13 cellular contexts compared by ENCODE assay signal in genomic region chr21:35043549-35043948, GRCh38. TPM values are rescaled to one million over a fixed set of nuclear protein-coding genes. Genes with fewer than 3 reads are reported as not detected.
DNase-seq lines count a peak whose midpoint lies in the region; ATAC-seq, FAIRE-seq and TF ChIP-seq lines count a peak whose summit lies in the region.
"Had no signal": no experiment of that assay in that cellular context is flagged by ENCODE, and none has a peak within 500 bp of the region (broad histone marks: within the 10 kb centered on the region; RNA-seq: fewer than 3 reads in every experiment).

No MANE protein-coding gene starts in this region.

- H3K4me2 ChIP-seq in OCI-LY3 (ENCODE audit: low read length): peak overlapping the region; percentile 97
- peak overlapping the region; percentile 53 for H3K4me2 ChIP-seq in GM12878 (ENCODE audit: control insufficient read depth, insufficient read depth)
- H3K4me2 ChIP-seq: smooth muscle cell had no signal

- H3K27me3 ChIP-seq in OCI-LY3 (ENCODE audit: low read depth, low read length) (peaks cover 12% of the 10 kb centered on the region; the same call in 1 of the 2 replicates), GM12878 (replicated peaks in 1 of 2; ENCODE audit: control insufficient read depth in 2 of 2, insufficient read depth in 2 of 2, low read length in 1 of 2) (peaks cover 0 to 1% of the 10 kb centered on the region in 2 experiments; a peak in 1 of 4 replicates), thymus (ENCODE audit: control insufficient read depth, insufficient read depth) (no peaks in the 10 kb centered on the region)
- H3K27me3 ChIP-seq: brain microvascular endothelial cell had no signal

- POLR2A ChIA-PET in GM12878 (lab: Charles Lee): no interaction called here

- CTCF ChIA-PET in GM12878 (lab: Yijun Ruan, JAX): no interaction called here

- no peaks in the 10 kb centered on the region for H3K9me3 Mint-ChIP-seq in activated T-cell treated with anti-CD3 and anti-CD28 coated beads, Interleukin-2, amount 50 U/mL, for 4 hours

- ATAC-seq in activated T-cell treated with anti-CD3 and anti-CD28 coated beads, Interleukin-2, amount 50 U/mL, for 4 hours: no peak
- ATAC-seq in GM12878: no peak

- no peak for TF ChIP-seq RAD21 in GM12878 (IDR thresholded peaks at IDR 0.05; ENCODE audit: insufficient read depth, low read depth, low read length)

- peak overlapping the region; percentile 94 for H3K4me3 Mint-ChIP-seq in activated T-cell treated with anti-CD3 and anti-CD28 coated beads, Interleukin-2, amount 50 U/mL, for 4 hours

- H3K27ac ChIP-seq in OCI-LY3 (ENCODE audit: low read length) (no peak overlapping the region), GM12878 (ENCODE audit: control insufficient read depth, insufficient read depth) (peak overlapping the region; percentile 78), thymus (ENCODE audit: low read depth) (peak overlapping the region; percentile 10)
- H3K27ac ChIP-seq: brain microvascular endothelial cell, suprapubic skin had no signal

- RAD21 ChIA-PET in GM12878 (lab: Charles Lee; ENCODE audit: unreplicated experiment): interaction anchor here (0.6 to 0.7 kb wide), 2 partner anchors 8 to 9 kb away, joined by 3 to 4 read pairs; no protein-coding TSS in a partner anchor

- H3K4me1 Mint-ChIP-seq in activated T-cell treated with anti-CD3 and anti-CD28 coated beads, Interleukin-2, amount 50 U/mL, for 4 hours (ENCODE audit: low read depth): peaks cover 84% of the 10 kb centered on the region

- no peak for TF ChIP-seq POLR2A in GM12878 (IDR thresholded peaks at IDR 0.05; ENCODE audit: low read depth, low read length)

- H3K36me3 ChIP-seq in OCI-LY3 (replicated peaks; ENCODE audit: low read depth, low read length) (peaks cover 63% of the 10 kb centered on the region), GM12878 (ENCODE audit: control insufficient read depth in 2 of 2, insufficient read depth in 2 of 2, low read length in 1 of 2) (no peaks in the 10 kb centered on the region), thymus (ENCODE audit: control insufficient read depth, insufficient read depth) (peaks cover 7% of the 10 kb centered on the region)
- H3K36me3 ChIP-seq: brain microvascular endothelial cell, suprapubic skin had no signal

- in situ Hi-C loops in GM12878 (cut with MboI): no loop called here

- BruUV-seq in GM12878 (replicated peaks; lab: Mats Ljungman, UMichigan): no TSS peak

- peaks cover 29% of the 10 kb centered on the region for H3K36me3 Mint-ChIP-seq in activated T-cell treated with anti-CD3 and anti-CD28 coated beads, Interleukin-2, amount 50 U/mL, for 4 hours (ENCODE audit: insufficient read depth)

- H3K79me2 ChIP-seq in OCI-LY3 (ENCODE audit: low read length) (peaks cover 81% of the 10 kb centered on the region), GM12878 (ENCODE audit: control insufficient read depth, insufficient read depth, low read length) (no peaks in the 10 kb centered on the region)

- H3K27me3 Mint-ChIP-seq in activated T-cell treated with anti-CD3 and anti-CD28 coated beads, Interleukin-2, amount 50 U/mL, for 4 hours (ENCODE audit: low read depth): no peaks in the 10 kb centered on the region

- TF ChIP-seq CTCF in OCI-LY3 (IDR thresholded peaks at IDR 0.05; ENCODE audit: low read depth, low read length): no peak
- TF ChIP-seq CTCF in GM12878 (IDR thresholded peaks at IDR 0.05 in 2 of 3, conservative IDR thresholded peaks at IDR 0.05 in 1 of 3; ENCODE audit: control insufficient read depth in 2 of 3, extremely low read depth in 1 of 3, insufficient read depth in 1 of 3, low read depth in 3 of 3, low read length in 3 of 3): no peak

- peak overlapping the region; percentile 29; the same call in 1 of the 2 replicates for H3K4me3 ChIP-seq in OCI-LY3 (ENCODE audit: low read length)
- no peak overlapping the region for H3K4me3 ChIP-seq in GM12878
- H3K4me3 ChIP-seq in thymus (ENCODE audit: low read length): no peak overlapping the region
- H3K4me3 ChIP-seq: smooth muscle cell, suprapubic skin had no signal

- H4K20me1 ChIP-seq in OCI-LY3 (ENCODE audit: insufficient read depth, low read length) (peaks cover 74% of the 10 kb centered on the region), GM12878 (ENCODE audit: control insufficient read depth, insufficient read depth) (no peaks in the 10 kb centered on the region)

- intact Hi-C loops in GM12878 (cut with micrococcal nuclease; ENCODE audit: unreplicated experiment): no loop called here
- intact Hi-C loops in posterior cingulate gyrus (cut with DNase I): loop anchor here (10.0 kb wide), 1 partner anchor 59 kb away; no protein-coding TSS in a partner anchor

- TF ChIP-seq EP300 in GM12878 (IDR thresholded peaks at IDR 0.05; ENCODE audit: borderline replicate concordance in 1 of 2, control insufficient read depth in 1 of 2, low read depth in 2 of 2, low read length in 2 of 2): no peak

- H3K9me3 ChIP-seq in OCI-LY3 (ENCODE audit: insufficient read depth, low read length): no peaks in the 10 kb centered on the region
- no peaks in the 10 kb centered on the region for H3K9me3 ChIP-seq in GM12878 (replicated peaks; ENCODE audit: control insufficient read depth, insufficient read depth, low read length)
- no peaks in the 10 kb centered on the region for H3K9me3 ChIP-seq in thymus (ENCODE audit: control insufficient read depth)
- H3K9me3 ChIP-seq: suprapubic skin had no signal

- no peak for DNase-seq in activated T-cell treated with anti-CD3 and anti-CD28 coated beads, Interleukin-2, amount 50 U/mL, for 4 hours
- no peak for DNase-seq in activated T-cell treated with anti-CD3 and anti-CD28 coated beads, Interleukin-2, amount 50 U/mL, for 1 hour
- DNase-seq in GM12878 (ENCODE audit: low read depth, low spot score): no peak
- DNase-seq in NCI-H345 (lab: John Stamatoyannopoulos, UW): no peak
- DNase-seq in Kasumi-1 (lab: John Stamatoyannopoulos, UW): no peak
- DNase-seq in posterior cingulate gyrus: no peak
- DNase-seq: brain microvascular endothelial cell, OCI-M1 had no signal

- H3K9ac ChIP-seq in OCI-LY3 (ENCODE audit: low read length) (no peak overlapping the region), GM12878 (ENCODE audit: control insufficient read depth, insufficient read depth, low read length) (no peak overlapping the region)

- SMC1A ChIA-PET in GM12878 (lab: Charles Lee; ENCODE audit: uncharacterized antibody, unreplicated experiment): interaction anchor here (0.6 kb wide), 1 partner anchor 1106 kb away, joined by 3 read pairs; no protein-coding TSS in a partner anchor

- peak; percentile 41 for FAIRE-seq in GM12878 (lab: Jason Lieb, UNC)
- FAIRE-seq: HTR-8/SVneo had no signal

- peaks cover 54% of the 10 kb centered on the region for H3K4me1 ChIP-seq in OCI-LY3 (ENCODE audit: low read length)
- peaks cover 77% of the 10 kb centered on the region for H3K4me1 ChIP-seq in GM12878 (ENCODE audit: control insufficient read depth, insufficient read depth, low read length)
- peaks cover 61% of the 10 kb centered on the region for H3K4me1 ChIP-seq in thymus (ENCODE audit: control insufficient read depth, insufficient read depth, low read length)

- H2AFZ ChIP-seq in OCI-LY3 (ENCODE audit: low read depth, low read length) (no peak overlapping the region), GM12878 (ENCODE audit: control insufficient read depth, low read depth, low read length) (no peak overlapping the region)

TF ChIP-seq in GM12878, 131 proteins besides CTCF, POLR2A, EP300 and RAD21:
- TF ChIP-seq MEF2A (IDR thresholded peaks at IDR 0.05; ENCODE audit: insufficient read depth, low read depth, low read length) (0 out of 2 replicates have a peak, but pooled peaks have one; percentile 41), YY1 (IDR thresholded peaks at IDR 0.05; ENCODE audit: low read depth, low read length) (0 out of 2 replicates have a peak, but pooled peaks have one; percentile 6), JUNB (IDR thresholded peaks at IDR 0.05) (peak; percentile 59), ASH2L (IDR thresholded peaks at IDR 0.05; ENCODE audit: borderline replicate concordance, low read depth) (0 out of 2 replicates have a peak, but pooled peaks have one; percentile 34), HDAC6 (IDR thresholded peaks at IDR 0.05; ENCODE audit: unreplicated experiment) (no peak), ETV6 (conservative IDR thresholded peaks at IDR 0.05 in 1 of 2, IDR thresholded peaks at IDR 0.05 in 1 of 2; ENCODE audit: borderline replicate concordance in 1 of 2, low read depth in 1 of 2) (peak in 1 of 2 experiments; percentile 71; a peak in 2 of 4 replicates)

RNA-seq across cellular contexts. Expression of gene RUNX1, which starts 5.6 kb away (rescaled TPM):
- 100 to 1,000 TPM in 1 of 3 donors, 10 to 100 TPM in 2; 91.6 to 116 (median 99.9) TPM for total RNA-seq in activated T-cell treated with anti-CD3 and anti-CD28 coated beads, Interleukin-2, amount 50 U/mL, for 4 hours
- total RNA-seq in GM12878 (2013; cell fraction: nucleolus; rRNA removed): 8.4 and 9.3 TPM in 2 replicates
- total RNA-seq in GM12878 (2014; rRNA removed) (5.3 and 5.6 TPM in 2 replicates), GM12878 (2014; rRNA removed; fragmentation: Illumina TruSeq; extraction: Trizol) (3.8 and 3.9 TPM in 2 replicates), GM12878 (2021) (13.3 and 15.2 TPM in 2 replicates)
- 3.5 TPM for polyA plus RNA-seq in GM12878 (2011; ENCODE audit: low read depth)
- polyA plus RNA-seq in GM12878 (2011; rRNA removed) (0.55 and 0.98 TPM in 2 replicates), GM12878 (2014; fragmentation: Illumina TruSeq; extraction: Trizol) (6.2 and 7.6 TPM in 2 replicates), GM12878 (2014; fragmentation: Nextera tagmentation; extraction: Ambion mirVana) (1 to 10 TPM in 1 of 2 experiments, under 1 TPM in 1; 0.90 to 1.4 TPM), GM12878 (2014; rRNA removed) (6.1 and 7.1 TPM in 2 replicates), GM12878 (2016; fragmentation: Nextera tagmentation; extraction: Ambion mirVana) (1 to 10 TPM; 3.3 to 4.3 TPM), thymus (29.6 TPM)
- polyA plus RNA-seq in GM12878 (2011; cell fraction: cytosol; rRNA removed): 0.42 and 0.67 TPM in 2 replicates
- 1.9 and 2.6 TPM in 2 replicates for polyA plus RNA-seq in GM12878 (2011; cell fraction: nucleus; rRNA removed)
- polyA plus RNA-seq in GM12878 (2012): 6.0 and 6.7 TPM in 2 replicates
- polyA minus RNA-seq in GM12878 (2011; rRNA and poly(A)+ RNA removed): 1.2 and 1.7 TPM in 2 replicates
- polyA minus RNA-seq in GM12878 (2011; cell fraction: cytosol; rRNA and poly(A)+ RNA removed): 0.53 and 1.1 TPM in 2 replicates
- 3.4 and 6.2 TPM in 2 replicates for polyA minus RNA-seq in GM12878 (2011; cell fraction: nucleus; rRNA and poly(A)+ RNA removed)

Comparison
In these comparisons a context has a peak if more than half of its experiments do, and no peak if none do; other contexts are left out.
1. RNA of gene RUNX1, which starts 5.6 kb away (total RNA-seq): 91.6 to 116 TPM in activated T-cell treated with anti-CD3 and anti-CD28 coated beads, Interleukin-2, amount 50 U/mL, for 4 hours; 3.8 to 15.2 TPM in GM12878; every median in the first group is over 4 times any median in the second.